1 cellular context compared by ENCODE assay signal in genomic region chr11:46676436-46677158, GRCh38.
TF ChIP-seq lines count a peak whose summit lies in the region.

No MANE protein-coding gene starts in this region.

TF ChIP-seq in HepG2, 621 proteins besides CTCF, POLR2A, EP300 and RAD21:
- TF ChIP-seq ZNF558 (CRISPR knock-in tag; IDR thresholded peaks at IDR 0.05; ENCODE audit: borderline replicate concordance) (no peak), AGO2 (optimal IDR thresholded peaks at IDR 0.05; ENCODE audit: low read depth, low read length) (peak; percentile 35)
